1 cellular context compared by ENCODE assay signal in the genomic region with DNA sequence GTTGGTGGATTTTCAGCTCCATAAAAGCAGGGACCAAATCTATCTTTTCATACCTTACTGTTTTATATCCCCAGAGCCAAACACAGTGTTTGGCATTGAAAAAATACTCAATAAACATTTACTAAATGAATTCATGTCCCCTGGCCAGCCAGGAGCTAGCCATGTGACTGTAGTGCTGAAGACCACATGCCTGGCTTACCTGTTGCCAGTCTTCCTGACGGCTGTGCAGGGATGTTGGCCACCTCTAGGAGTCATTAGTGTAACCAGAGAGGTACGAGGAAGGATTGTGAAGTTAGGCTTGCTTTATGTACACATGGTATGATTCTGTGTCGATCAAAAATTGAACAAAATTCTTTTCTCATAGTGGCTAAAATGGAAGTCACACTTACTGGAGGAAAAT.
TF ChIP-seq lines count a peak whose summit lies in the region.

No MANE protein-coding gene starts in this region.

TF ChIP-seq in WTC11, 78 proteins besides CTCF, POLR2A, EP300 and RAD21 (continued from another document):
- TF ChIP-seq, protein P1, sequence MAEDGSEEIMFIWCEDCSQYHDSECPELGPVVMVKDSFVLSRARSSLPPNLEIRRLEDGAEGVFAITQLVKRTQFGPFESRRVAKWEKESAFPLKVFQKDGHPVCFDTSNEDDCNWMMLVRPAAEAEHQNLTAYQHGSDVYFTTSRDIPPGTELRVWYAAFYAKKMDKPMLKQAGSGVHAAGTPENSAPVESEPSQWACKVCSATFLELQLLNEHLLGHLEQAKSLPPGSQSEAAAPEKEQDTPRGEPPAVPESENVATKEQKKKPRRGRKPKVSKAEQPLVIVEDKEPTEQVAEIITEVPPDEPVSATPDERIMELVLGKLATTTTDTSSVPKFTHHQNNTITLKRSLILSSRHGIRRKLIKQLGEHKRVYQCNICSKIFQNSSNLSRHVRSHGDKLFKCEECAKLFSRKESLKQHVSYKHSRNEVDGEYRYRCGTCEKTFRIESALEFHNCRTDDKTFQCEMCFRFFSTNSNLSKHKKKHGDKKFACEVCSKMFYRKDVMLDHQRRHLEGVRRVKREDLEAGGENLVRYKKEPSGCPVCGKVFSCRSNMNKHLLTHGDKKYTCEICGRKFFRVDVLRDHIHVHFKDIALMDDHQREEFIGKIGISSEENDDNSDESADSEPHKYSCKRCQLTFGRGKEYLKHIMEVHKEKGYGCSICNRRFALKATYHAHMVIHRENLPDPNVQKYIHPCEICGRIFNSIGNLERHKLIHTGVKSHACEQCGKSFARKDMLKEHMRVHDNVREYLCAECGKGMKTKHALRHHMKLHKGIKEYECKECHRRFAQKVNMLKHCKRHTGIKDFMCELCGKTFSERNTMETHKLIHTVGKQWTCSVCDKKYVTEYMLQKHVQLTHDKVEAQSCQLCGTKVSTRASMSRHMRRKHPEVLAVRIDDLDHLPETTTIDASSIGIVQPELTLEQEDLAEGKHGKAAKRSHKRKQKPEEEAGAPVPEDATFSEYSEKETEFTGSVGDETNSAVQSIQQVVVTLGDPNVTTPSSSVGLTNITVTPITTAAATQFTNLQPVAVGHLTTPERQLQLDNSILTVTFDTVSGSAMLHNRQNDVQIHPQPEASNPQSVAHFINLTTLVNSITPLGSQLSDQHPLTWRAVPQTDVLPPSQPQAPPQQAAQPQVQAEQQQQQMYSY (CRISPR knock-in tag; IDR thresholded peaks at IDR 0.05): no peak
- TF ChIP-seq TP53 (CRISPR knock-in tag; IDR thresholded peaks at IDR 0.05): no peak
- TF ChIP-seq, protein P2, sequence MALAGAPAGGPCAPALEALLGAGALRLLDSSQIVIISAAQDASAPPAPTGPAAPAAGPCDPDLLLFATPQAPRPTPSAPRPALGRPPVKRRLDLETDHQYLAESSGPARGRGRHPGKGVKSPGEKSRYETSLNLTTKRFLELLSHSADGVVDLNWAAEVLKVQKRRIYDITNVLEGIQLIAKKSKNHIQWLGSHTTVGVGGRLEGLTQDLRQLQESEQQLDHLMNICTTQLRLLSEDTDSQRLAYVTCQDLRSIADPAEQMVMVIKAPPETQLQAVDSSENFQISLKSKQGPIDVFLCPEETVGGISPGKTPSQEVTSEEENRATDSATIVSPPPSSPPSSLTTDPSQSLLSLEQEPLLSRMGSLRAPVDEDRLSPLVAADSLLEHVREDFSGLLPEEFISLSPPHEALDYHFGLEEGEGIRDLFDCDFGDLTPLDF (CRISPR knock-in tag; IDR thresholded peaks at IDR 0.05): no peak
- TF ChIP-seq TEAD4 (CRISPR knock-in tag; IDR thresholded peaks at IDR 0.05): no peak
- TF ChIP-seq ZNF232 (CRISPR knock-in tag; IDR thresholded peaks at IDR 0.05): no peak
- no peak for TF ChIP-seq ZNF423 (CRISPR knock-in tag; IDR thresholded peaks at IDR 0.05)
